In the genomic region with DNA sequence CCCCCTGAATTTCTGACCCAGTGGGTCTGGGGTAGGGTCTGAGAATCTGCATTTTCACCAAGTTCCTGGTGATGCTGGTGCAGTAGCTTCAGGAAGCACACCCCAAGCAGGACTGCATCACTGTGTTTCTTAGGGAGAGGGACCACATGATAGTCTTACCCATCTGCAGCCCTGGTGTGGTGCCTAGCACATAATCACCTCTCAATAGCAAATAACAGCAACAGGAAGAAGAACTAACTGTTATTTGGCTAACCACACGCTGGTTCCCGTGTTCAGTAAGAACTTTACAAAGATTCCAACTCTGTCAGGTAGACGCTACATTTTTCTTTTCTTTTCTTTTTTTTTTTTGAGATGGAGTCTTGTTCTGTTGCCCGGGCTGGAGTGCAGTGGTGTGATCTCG, we compare ENCODE assay signal across 24 cellular contexts.
"Had no signal": no experiment of that assay in that cellular context is flagged by ENCODE, and none has a peak within 500 bp of the region (broad histone marks: within the 10 kb centered on the region; RNA-seq: fewer than 3 reads in every experiment).

No MANE protein-coding gene starts in this region.

- H3K27ac ChIP-seq: colonic mucosa, lower lobe of right lung, neutrophil, pancreas, right lobe of liver, suprapubic skin, transverse colon, upper lobe of right lung, uterus had no signal

- DNase-seq: colonic mucosa; effector memory CD4-positive, alpha-beta T cell; hypothalamus; immature natural killer cell; islet precursor cell; kidney glomerular epithelial cell; left ventricle myocardium superior; lower lobe of right lung; natural killer cell; pancreas; right lobe of liver; small intestine; stimulated activated CD4-positive, alpha-beta T cell treated with anti-CD3 and anti-CD28 coated beads, Interleukin-15, amount 100 ng/mL, for 24 hours; stimulated activated CD4-positive, alpha-beta T cell treated with anti-CD3 and anti-CD28 coated beads, Interleukin-2, amount 100 ng/mL, for 48 hours; stimulated activated naive B cell treated with anti-CD40 and anti-IgM and Interleukin-4, amounts not matched to agents 10 μg/mL and 1 μg/mL and 100 μg/mL, for 72 hours; transverse colon; upper lobe of right lung; uterus had no signal

- H3K27ac Mint-ChIP-seq: dendritic cell treated with granulocyte-macrophage colony-stimulating factor and Interleukin-4, amounts not matched to agents 40 ng/mL and 50 ng/mL, for 4 days; immature natural killer cell; natural killer cell; stimulated activated naive B cell treated with anti-CD40 and anti-IgM and Interleukin-4, amounts not matched to agents 10 μg/mL and 1 μg/mL and 100 μg/mL, for 72 hours; stimulated activated naive CD8-positive, alpha-beta T cell treated with anti-CD3 and anti-CD28 coated beads, Interleukin-15, Interleukin-2, amounts not matched to agents 100 ng/mL and 50 ng/mL, for 24 hours had no signal

- ATAC-seq: left ventricle myocardium superior; lower lobe of right lung; natural killer cell; pancreas; right lobe of liver; stimulated activated naive B cell treated with anti-CD40 and anti-IgM and Interleukin-4, amounts not matched to agents 10 μg/mL and 1 μg/mL and 100 μg/mL, for 72 hours; upper lobe of right lung had no signal

- H3K36me3 ChIP-seq: colonic mucosa, lower lobe of right lung, neutrophil, pancreas, right lobe of liver, suprapubic skin, transverse colon, upper lobe of right lung, uterus had no signal

- H3K4me3 Mint-ChIP-seq: dendritic cell treated with granulocyte-macrophage colony-stimulating factor and Interleukin-4, amounts not matched to agents 40 ng/mL and 50 ng/mL, for 4 days; immature natural killer cell; natural killer cell; neural crest cell; stimulated activated naive B cell treated with anti-CD40 and anti-IgM and Interleukin-4, amounts not matched to agents 10 μg/mL and 1 μg/mL and 100 μg/mL, for 72 hours; stimulated activated naive CD8-positive, alpha-beta T cell treated with anti-CD3 and anti-CD28 coated beads, Interleukin-15, Interleukin-2, amounts not matched to agents 100 ng/mL and 50 ng/mL, for 24 hours had no signal

- H3K4me1 ChIP-seq: colonic mucosa, uterus had no signal

- FAIRE-seq: frontal cortex, pancreas, small intestine had no signal

- H3K4me1 Mint-ChIP-seq: immature natural killer cell had no signal

- H3K36me3 Mint-ChIP-seq: immature natural killer cell; natural killer cell; stimulated activated naive B cell treated with anti-CD40 and anti-IgM and Interleukin-4, amounts not matched to agents 10 μg/mL and 1 μg/mL and 100 μg/mL, for 72 hours had no signal

- H3K4me3 ChIP-seq: colonic mucosa, lower lobe of right lung, pancreas, right lobe of liver, suprapubic skin, transverse colon, upper lobe of right lung, uterus had no signal

- H3K9me3 ChIP-seq: colonic mucosa, lower lobe of right lung, neutrophil, pancreas, right lobe of liver, suprapubic skin, transverse colon, upper lobe of right lung, uterus had no signal

- H3K9me3 Mint-ChIP-seq: dendritic cell treated with granulocyte-macrophage colony-stimulating factor and Interleukin-4, amounts not matched to agents 40 ng/mL and 50 ng/mL, for 4 days; immature natural killer cell; natural killer cell; stimulated activated naive B cell treated with anti-CD40 and anti-IgM and Interleukin-4, amounts not matched to agents 10 μg/mL and 1 μg/mL and 100 μg/mL, for 72 hours; stimulated activated naive CD8-positive, alpha-beta T cell treated with anti-CD3 and anti-CD28 coated beads, Interleukin-15, Interleukin-2, amounts not matched to agents 100 ng/mL and 50 ng/mL, for 24 hours had no signal

- H3K27me3 ChIP-seq: colonic mucosa, neutrophil, pancreas, right lobe of liver, transverse colon, upper lobe of right lung, uterus had no signal
